In the genomic region with DNA sequence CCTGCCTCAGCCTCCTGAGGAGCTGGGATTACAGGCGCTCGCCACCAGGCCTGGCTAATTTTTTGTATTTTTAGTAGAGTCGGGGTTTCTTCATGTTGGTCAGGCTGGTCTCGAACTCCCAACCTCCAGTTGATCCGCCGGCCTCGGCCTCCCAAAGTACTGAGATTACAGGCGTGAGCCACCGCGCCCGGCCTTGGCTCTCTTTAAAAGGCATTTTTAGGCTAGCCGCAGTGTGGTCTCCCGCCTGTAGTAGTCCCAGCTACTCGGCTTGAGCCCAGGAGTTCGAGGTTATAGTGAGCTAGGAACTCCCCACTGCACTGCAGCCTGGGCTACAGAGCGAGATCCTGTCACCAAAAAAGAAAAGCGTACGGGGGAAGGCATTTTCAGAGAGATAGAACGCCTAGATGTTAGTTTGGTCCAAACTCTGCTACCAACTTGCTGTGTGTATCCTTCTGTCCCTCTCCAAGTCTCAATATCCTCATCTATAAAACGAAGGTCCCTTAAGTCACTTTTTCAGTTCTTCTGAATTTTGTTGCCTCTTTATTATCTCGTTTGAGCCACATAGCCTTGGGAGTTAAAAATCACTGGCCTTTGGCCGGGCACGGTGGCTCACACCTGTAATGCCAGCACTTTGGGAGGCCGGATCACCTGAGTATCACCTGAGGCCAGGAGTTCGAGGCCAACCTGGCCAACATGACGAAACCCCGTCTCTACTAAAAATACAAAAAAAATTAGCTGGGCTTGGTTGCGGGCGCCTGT, we compare ENCODE assay signal across 8 cellular contexts. TPM values are rescaled to one million over a fixed set of nuclear protein-coding genes. Genes with fewer than 3 reads are reported as not detected.
DNase-seq lines count a peak whose midpoint lies in the region; ATAC-seq and TF ChIP-seq lines count a peak whose summit lies in the region.

No MANE protein-coding gene starts in this region.

- H4K5ac ChIP-seq in mesendoderm (ENCODE audit: low read length), result peak overlapping the region; percentile 87

- H2BK120ac ChIP-seq in mesendoderm (ENCODE audit: low read depth, low read length), result no peak overlapping the region

- H3K27ac Mint-ChIP-seq in T-helper 17 cell, result peak overlapping the region; percentile 99

- peak overlapping the region; percentile 81 for H3K56ac ChIP-seq in mesendoderm (ENCODE audit: low read length)

- H3K27me3 ChIP-seq in A673 (replicated peaks; ENCODE audit: insufficient read depth, low read depth, low read length, poor library complexity) (no peaks in the 10 kb centered on the region), H7 (ENCODE audit: control insufficient read depth, insufficient read depth, low read length) (no peaks in the 10 kb centered on the region), mesendoderm (ENCODE audit: insufficient read depth, low read length, poor library complexity) (no peaks in the 10 kb centered on the region)

- BruUV-seq in A673 (replicated peaks; lab: Mats Ljungman, UMichigan), result TSS peak; percentile 94

- H3K4me3 ChIP-seq in A673 (ENCODE audit: low read depth, low read length, poor library complexity, severe bottlenecking) (peak overlapping the region; percentile 67), H7 (ENCODE audit: insufficient read depth, low read depth, low read length) (peak overlapping the region; percentile 66), choroid plexus epithelial cell (ENCODE audit: low read depth, low read length) (peak overlapping the region; percentile 82), mesendoderm (ENCODE audit: low read length) (peak overlapping the region; percentile 44)

- peaks cover 28% of the 10 kb centered on the region for H3K4me1 Mint-ChIP-seq in T-helper 17 cell

- peak overlapping the region; percentile 58 for H2AK5ac ChIP-seq in mesendoderm (ENCODE audit: low read length)

- H3K27ac ChIP-seq in A673 (ENCODE audit: low read depth, low read length, poor library complexity, severe bottlenecking), result peak overlapping the region; percentile 88
- H3K27ac ChIP-seq in mesendoderm (ENCODE audit: low read depth, low read length), result no peak overlapping the region

- peaks cover 25% of the 10 kb centered on the region for H3K36me3 ChIP-seq in A673 (ENCODE audit: insufficient read depth, low read length, poor library complexity, severe bottlenecking)
- H3K36me3 ChIP-seq in H7 (replicated peaks; ENCODE audit: control insufficient read depth, insufficient read depth, low read length), result peaks cover 10% of the 10 kb centered on the region
- H3K36me3 ChIP-seq in mesendoderm (ENCODE audit: control insufficient read depth, insufficient read depth, low read length), result no peaks in the 10 kb centered on the region

- H3K36me3 Mint-ChIP-seq in T-helper 17 cell (ENCODE audit: low read depth), result peaks cover 10% of the 10 kb centered on the region

- H3K4ac ChIP-seq in mesendoderm (ENCODE audit: low read depth, low read length), result peak overlapping the region; percentile 48

- intact Hi-C loops in A673 (cut with micrococcal nuclease; ENCODE audit: unreplicated experiment), result loop anchor here (2.0 kb wide), 2 partner anchors 71 to 81 kb away; a partner anchor contains a TSS

- no peak overlapping the region for H3K18ac ChIP-seq in mesendoderm (ENCODE audit: low read length)

- H3K9ac ChIP-seq in mesendoderm (ENCODE audit: low read length), result peak overlapping the region; percentile 93

- H2BK5ac ChIP-seq in mesendoderm (ENCODE audit: low read length), result no peak overlapping the region

- no peaks in the 10 kb centered on the region for H3K79me1 ChIP-seq in mesendoderm (ENCODE audit: low read length)

- 0 out of 2 replicates have a peak, but pooled peaks have one; percentile 10 for TF ChIP-seq CTCF in A673 (conservative IDR thresholded peaks at IDR 0.05; ENCODE audit: low read depth, low read length)
- peak; percentile 18 for TF ChIP-seq CTCF in choroid plexus epithelial cell (conservative IDR thresholded peaks at IDR 0.05; ENCODE audit: low read depth, low read length)

- no peaks in the 10 kb centered on the region for H3K27me3 Mint-ChIP-seq in T-helper 17 cell

- POLR2A ChIA-PET in A673 (lab: Charles Lee; ENCODE audit: low non-redundant PET), result interaction anchor here (0.6 to 1.3 kb wide), 4 partner anchors 9 to 407 kb away, joined by 4 to 15 read pairs (median 8); no protein-coding TSS in a partner anchor

- CTCF ChIA-PET in A673 (lab: Charles Lee), result interaction anchor here (1.0 kb wide), 1 partner anchor 121 kb away, joined by 3 read pairs; no protein-coding TSS in a partner anchor

- peak overlapping the region; percentile 68 for H3K4me2 ChIP-seq in mesendoderm (ENCODE audit: low read length)

- peaks cover 5% of the 10 kb centered on the region for H3K4me1 ChIP-seq in A673 (ENCODE audit: insufficient read depth, low read length, poor library complexity, severe bottlenecking)
- no peaks in the 10 kb centered on the region for H3K4me1 ChIP-seq in mesendoderm (ENCODE audit: control insufficient read depth, low read depth, low read length)

- ATAC-seq in T-helper 17 cell, result peak; percentile 37
- no peak for ATAC-seq in GM19397 (IDR thresholded peaks at IDR 0.05; ENCODE audit: unreplicated experiment)

- WGBS in mesendoderm (ENCODE audit: extremely low coverage, insufficient coverage, low lambda C conversion rate), result no CpG with 5 or more reads among the region's 29 CpGs

- no peak overlapping the region for H4K8ac ChIP-seq in mesendoderm (ENCODE audit: low read depth, low read length)

- DNase-seq in A673 (ENCODE audit: low spot score) (peak; percentile 43), H7 (no peak), T-helper 17 cell (peak in 1 of 3 donors; percentile 37), choroid plexus epithelial cell (ENCODE audit: low read depth) (peak; percentile 53), mesendoderm (peak; percentile 74), NCI-H2107 treated with DMSO at 0.1 percent for 48 hours (lab: John Stamatoyannopoulos, UW; ENCODE audit: unreplicated experiment) (no peak)
- DNase-seq in stimulated activated CD8-positive, alpha-beta memory T cell treated with anti-CD3 and anti-CD28 coated beads, Interleukin-4, amount 100 ng/mL, for 48 hours, result peak; percentile 64

- peak overlapping the region; percentile 94 for H3K4me3 Mint-ChIP-seq in T-helper 17 cell

- H2BK15ac ChIP-seq in mesendoderm (replicated peaks; ENCODE audit: low read depth), result no peak overlapping the region

- H3K23ac ChIP-seq in mesendoderm (ENCODE audit: low read length), result no peak overlapping the region

- no peaks in the 10 kb centered on the region for H3K79me2 ChIP-seq in mesendoderm (ENCODE audit: control insufficient read depth, insufficient read depth, low read length)

- H3K9me3 ChIP-seq in A673 (ENCODE audit: low read depth, low read length, poor library complexity, severe bottlenecking) (no peaks in the 10 kb centered on the region), T-helper 17 cell (ENCODE audit: control insufficient read depth, low read length, poor library complexity, severe bottlenecking) (no peaks in the 10 kb centered on the region)

RNA-seq across cellular contexts. Expression of a gene that starts 0.7 kb away (rescaled TPM):
- total RNA-seq in A673 (2021) (12.1 and 13.9 TPM in 2 replicates), T-helper 17 cell (1 to 10 TPM; 4.6 to 4.7 TPM)
- total RNA-seq in H7 (2014; rRNA removed; shearing (Covaris generic)), result 25.0 and 32.4 TPM in 2 replicates
- polyA plus RNA-seq in mesendoderm (2013, experiment 1 of 2), result 6.3 TPM
- polyA plus RNA-seq in mesendoderm (2013, experiment 2 of 2), result 6.8 TPM

RNA-seq across cellular contexts. Expression of a gene that starts 40.0 kb away (rescaled TPM):
- total RNA-seq in A673 (2021) (63.4 and 66.2 TPM in 2 replicates), T-helper 17 cell (10 to 100 TPM; 20.9 to 23.9 TPM)
- 16.9 and 23.0 TPM in 2 replicates for total RNA-seq in H7 (2014; rRNA removed; shearing (Covaris generic))
- polyA plus RNA-seq in mesendoderm (2013, experiment 1 of 2), result 31.6 TPM
- polyA plus RNA-seq in mesendoderm (2013, experiment 2 of 2), result 30.4 TPM

Comparison
In these comparisons a context has a peak if more than half of its experiments do, and no peak if none do; other contexts are left out.
1. DNase-seq: peak in A673 (single experiment), choroid plexus epithelial cell (single experiment), mesendoderm (single experiment) and stimulated activated CD8-positive, alpha-beta memory T cell treated with anti-CD3 and anti-CD28 coated beads, Interleukin-4, amount 100 ng/mL, for 48 hours (single experiment); none in H7 (single experiment) and NCI-H2107 treated with DMSO at 0.1 percent for 48 hours (single experiment).
2. Peak in every context shown above with its lines, with median percentiles within 50 percentile points of each other: H3K4me3 ChIP-seq.